Comparison of ENCODE assay signal across 15 cellular contexts in genomic region chr5:88486466-88486865, GRCh38.
DNase-seq lines count a peak whose midpoint lies in the region; TF ChIP-seq lines count a peak whose summit lies in the region.
"Had no signal": no experiment of that assay in that cellular context is flagged by ENCODE, and none has a peak within 500 bp of the region (broad histone marks: within the 10 kb centered on the region; RNA-seq: fewer than 3 reads in every experiment).

No MANE protein-coding gene starts in this region.

- H3K4me3 Mint-ChIP-seq in H9 (no peak overlapping the region), neural progenitor cell (no peak overlapping the region)
- H3K4me3 Mint-ChIP-seq: CD4-positive, CD25-positive, alpha-beta regulatory T cell had no signal

- H3K27ac ChIP-seq in H9 (ENCODE audit: insufficient read length, low read depth, low read length) (no peak overlapping the region), neural progenitor cell (no peak overlapping the region), esophagus squamous epithelium (no peak overlapping the region)
- H3K27ac ChIP-seq: BLaER1 treated with 17β-estradiol and CSF1 and Interleukin-3, amounts not matched to agents 10 nM and 100 nM had no signal

- no peaks in the 10 kb centered on the region for H3K23me2 ChIP-seq in H9 (ENCODE audit: insufficient read length, low read depth, low read length, poor library complexity, severe bottlenecking)

- no peak for TF ChIP-seq POLR2A in esophagus squamous epithelium (IDR thresholded peaks at IDR 0.05)

- H2BK5ac ChIP-seq in H9 (ENCODE audit: insufficient read length, low read length): no peak overlapping the region

- H3K9ac ChIP-seq in H9 (ENCODE audit: extremely low read depth, insufficient read length, low read length) (no peak overlapping the region), neural progenitor cell (no peak overlapping the region)
- H3K9ac ChIP-seq: BLaER1 treated with 17β-estradiol and CSF1 and Interleukin-3, amounts not matched to agents 10 nM and 100 nM had no signal

- H4K8ac ChIP-seq in H9 (replicated peaks; ENCODE audit: insufficient read length, low read depth, low read length): no peak overlapping the region

- H2AK5ac ChIP-seq in H9 (ENCODE audit: insufficient read length, low read length): no peak overlapping the region

- no peak overlapping the region for H4K91ac ChIP-seq in H9 (ENCODE audit: insufficient read length, low read depth, low read length)

- no peak overlapping the region for H3K18ac ChIP-seq in H9 (ENCODE audit: insufficient read length, low read depth, low read length)

- H3T11ph ChIP-seq in H9 (ENCODE audit: low read length): no peak overlapping the region

- TF ChIP-seq CTCF in H9 (conservative IDR thresholded peaks at IDR 0.05): no peak
- TF ChIP-seq CTCF in neural progenitor cell (IDR thresholded peaks at IDR 0.05): no peak
- TF ChIP-seq CTCF in esophagus squamous epithelium (IDR thresholded peaks at IDR 0.05): no peak

- H3K4me3 ChIP-seq in neural progenitor cell: no peak overlapping the region
- no peak overlapping the region for H3K4me3 ChIP-seq in esophagus squamous epithelium
- H3K4me3 ChIP-seq: BLaER1 treated with 17β-estradiol and CSF1 and Interleukin-3, amounts not matched to agents 10 nM and 100 nM; GM12878 had no signal

- no peaks in the 10 kb centered on the region for H4K20me1 ChIP-seq in H9 (ENCODE audit: control insufficient read depth, insufficient read depth, insufficient read length)
- H4K20me1 ChIP-seq in neural progenitor cell (ENCODE audit: low read depth): no peaks in the 10 kb centered on the region
- H4K20me1 ChIP-seq: BLaER1 treated with 17β-estradiol and CSF1 and Interleukin-3, amounts not matched to agents 10 nM and 100 nM had no signal

- peak overlapping the region in 2 of 3 experiments; percentile 19 to 21; a peak in 2 of 7 replicates for H3K27ac Mint-ChIP-seq in H9
- H3K27ac Mint-ChIP-seq in neural progenitor cell: no peak overlapping the region
- H3K27ac Mint-ChIP-seq: CD4-positive, CD25-positive, alpha-beta regulatory T cell had no signal

- intact Hi-C loops in esophagus squamous epithelium (cut with DNase I): no loop called here

- DNase-seq in NCI-H146 (lab: John Stamatoyannopoulos, UW): peak; percentile 8
- no peak for DNase-seq in NCI-H146 treated with DMSO at 0.1 percent for 48 hours (lab: John Stamatoyannopoulos, UW; ENCODE audit: unreplicated experiment)
- DNase-seq in H9: no peak
- peak; percentile 63 for DNase-seq in astrocyte of the hippocampus (ENCODE audit: low read depth, low spot score)
- peak; percentile 24 for DNase-seq in neural progenitor cell (ENCODE audit: low spot score)
- no peak for DNase-seq in kidney glomerular epithelial cell (lab: John Stamatoyannopoulos, UW)
- DNase-seq in stimulated activated CD4-positive, alpha-beta T cell treated with anti-CD3 and anti-CD28 coated beads, Interleukin-1b, Interleukin-23, amount 100 ng/mL, for 48 hours: no peak
- no peak for DNase-seq in esophagus squamous epithelium (lab: John Stamatoyannopoulos, UW)
- DNase-seq: ACHN; CD4-positive, CD25-positive, alpha-beta regulatory T cell; DMS79; HCEC 1CT; IMR-90 had no signal

- H3K14ac ChIP-seq in H9 (ENCODE audit: insufficient read depth, low read length): no peak overlapping the region

- H2BK12ac ChIP-seq in H9 (ENCODE audit: insufficient read length, low read depth, low read length): no peak overlapping the region

- H2AFZ ChIP-seq in H9 (ENCODE audit: low read length): no peak overlapping the region
- H2AFZ ChIP-seq in neural progenitor cell (replicated peaks): no peak overlapping the region

- H3K79me2 ChIP-seq in H9 (ENCODE audit: insufficient read depth, low read length): no peaks in the 10 kb centered on the region
- no peaks in the 10 kb centered on the region for H3K79me2 ChIP-seq in neural progenitor cell (ENCODE audit: low read depth)

- H3K56ac ChIP-seq in H9 (ENCODE audit: insufficient read length, low read depth, low read length): no peak overlapping the region

- no CpG with 5 or more reads among the region's 3 CpGs for WGBS in H9 (ENCODE audit: extremely low coverage, insufficient read length, low lambda C conversion rate)
- 44 to 55% methylated on average over 3 of the region's 3 CpGs for WGBS in esophagus squamous epithelium, 2 donors

- H3K27me3 ChIP-seq in H9 (ENCODE audit: insufficient read depth, low read length): no peaks in the 10 kb centered on the region; the same call in 1 of the 2 replicates
- H3K27me3 ChIP-seq in neural progenitor cell: no peaks in the 10 kb centered on the region
- H3K27me3 ChIP-seq in esophagus squamous epithelium: peaks cover 0 to 2% (median 0%) of the 10 kb centered on the region in 4 donors
- H3K27me3 ChIP-seq: BLaER1 treated with 17β-estradiol and CSF1 and Interleukin-3, amounts not matched to agents 10 nM and 100 nM had no signal

- H3K4me1 Mint-ChIP-seq in H9: peaks cover 36 to 58% of the 10 kb centered on the region in 2 experiments
- H3K4me1 Mint-ChIP-seq in neural progenitor cell: peaks cover 55% of the 10 kb centered on the region
- H3K4me1 Mint-ChIP-seq: CD4-positive, CD25-positive, alpha-beta regulatory T cell had no signal

- H3K36me3 Mint-ChIP-seq in H9 (ENCODE audit: insufficient read depth in 1 of 3, low read depth in 3 of 3): no peaks in the 10 kb centered on the region
- H3K36me3 Mint-ChIP-seq in neural progenitor cell: no peaks in the 10 kb centered on the region
- H3K36me3 Mint-ChIP-seq: CD4-positive, CD25-positive, alpha-beta regulatory T cell had no signal

- no peak overlapping the region for H3K23ac ChIP-seq in H9 (ENCODE audit: insufficient read length, low read depth, low read length)

- H2BK120ac ChIP-seq in H9 (ENCODE audit: low read depth, low read length, poor library complexity, severe bottlenecking): no peak overlapping the region

- H3K4me2 ChIP-seq in H9 (ENCODE audit: insufficient read depth, insufficient read length, low read length) (no peak overlapping the region), neural progenitor cell (peak overlapping the region; percentile 58)
- H3K4me2 ChIP-seq: BLaER1 treated with 17β-estradiol and CSF1 and Interleukin-3, amounts not matched to agents 10 nM and 100 nM had no signal

- H3K9me3 ChIP-seq in H9 (ENCODE audit: control insufficient read depth, low read depth, low read length) (no peaks in the 10 kb centered on the region), neural progenitor cell (ENCODE audit: low read depth) (no peaks in the 10 kb centered on the region), esophagus squamous epithelium (no peaks in the 10 kb centered on the region)
- H3K9me3 ChIP-seq: BLaER1 treated with 17β-estradiol and CSF1 and Interleukin-3, amounts not matched to agents 10 nM and 100 nM had no signal

- peaks cover 5% of the 10 kb centered on the region; the same call in 1 of the 2 replicates for H3K4me1 ChIP-seq in H9 (ENCODE audit: insufficient read depth, low read length)
- peaks cover 76% of the 10 kb centered on the region for H3K4me1 ChIP-seq in neural progenitor cell
- no peaks in the 10 kb centered on the region for H3K4me1 ChIP-seq in esophagus squamous epithelium
- H3K4me1 ChIP-seq: BLaER1 treated with 17β-estradiol and CSF1 and Interleukin-3, amounts not matched to agents 10 nM and 100 nM had no signal

- H3K36me3 ChIP-seq in neural progenitor cell (no peaks in the 10 kb centered on the region), esophagus squamous epithelium (no peaks in the 10 kb centered on the region)
- H3K36me3 ChIP-seq: BLaER1 treated with 17β-estradiol and CSF1 and Interleukin-3, amounts not matched to agents 10 nM and 100 nM had no signal

- H3K27me3 Mint-ChIP-seq in H9 (ENCODE audit: low read depth) (no peaks in the 10 kb centered on the region), neural progenitor cell (ENCODE audit: insufficient read depth, low read depth) (peaks cover 2% of the 10 kb centered on the region)

- H2BK15ac ChIP-seq in H9 (ENCODE audit: low read depth, low read length): no peak overlapping the region

- H4K5ac ChIP-seq in H9 (ENCODE audit: insufficient read length, low read depth, low read length): no peak overlapping the region

- H3K4ac ChIP-seq in H9 (ENCODE audit: low read depth, low read length): no peak overlapping the region

- no peak overlapping the region for H2BK20ac ChIP-seq in H9 (ENCODE audit: low read depth, low read length, poor library complexity, severe bottlenecking)

- H3K9me3 Mint-ChIP-seq in H9 (no peaks in the 10 kb centered on the region), neural progenitor cell (no peaks in the 10 kb centered on the region)
- H3K9me3 Mint-ChIP-seq: CD4-positive, CD25-positive, alpha-beta regulatory T cell had no signal

- H3F3A ChIP-seq in neural progenitor cell (ENCODE audit: low read depth): peaks cover 23% of the 10 kb centered on the region

- no peaks in the 10 kb centered on the region for H3K79me1 ChIP-seq in H9 (ENCODE audit: insufficient read depth, low read depth, low read length, poor library complexity, severe bottlenecking)

Comparison
In these comparisons a context has a peak if more than half of its experiments do, and no peak if none do; other contexts are left out.
1. DNase-seq: peak in NCI-H146 (single experiment), astrocyte of the hippocampus (single experiment) and neural progenitor cell (single experiment); none in NCI-H146 treated with DMSO at 0.1 percent for 48 hours (single experiment), H9 (single experiment), kidney glomerular epithelial cell (single experiment), stimulated activated CD4-positive, alpha-beta T cell treated with anti-CD3 and anti-CD28 coated beads, Interleukin-1b, Interleukin-23, amount 100 ng/mL, for 48 hours (single experiment) and esophagus squamous epithelium (single experiment).